In genomic region chr10:19853839-19854238, GRCh38 we compare ENCODE assay signal across 27 cellular contexts. TPM values are rescaled to one million over a fixed set of nuclear protein-coding genes. Genes with fewer than 3 reads are reported as not detected.
"Had no signal": no experiment of that assay in that cellular context is flagged by ENCODE, and none has a peak within 500 bp of the region (broad histone marks: within the 10 kb centered on the region; RNA-seq: fewer than 3 reads in every experiment).

No MANE protein-coding gene starts in this region.

- H3K9me3 Mint-ChIP-seq: activated naive CD8-positive, alpha-beta T cell treated with anti-CD3 and anti-CD28 coated beads for 36 hours; T-helper 1 cell treated with Interleukin-12 subunit alpha and Interleukin-12 subunit beta and Interleukin-4 antibody, amounts not matched to agents 30 μg/mL and 1 μg/mL, for 36 hours had no signal

- H3K36me3 ChIP-seq: adrenal gland, stomach, suprapubic skin, tibial artery had no signal

- H3K4me3 ChIP-seq: adrenal gland, stomach, suprapubic skin, tibial artery had no signal

- FAIRE-seq: TTC549 had no signal

- DNase-seq: activated CD4-positive, alpha-beta T cell treated with anti-CD3 and anti-CD28 coated beads for 48 hours; activated CD4-positive, alpha-beta T cell treated with anti-CD3 and anti-CD28 coated beads, Interleukin-2, amount 50 U/mL, for 48 hours; activated CD8-positive, alpha-beta memory T cell treated with anti-CD3 and anti-CD28 coated beads for 24 hours; activated effector memory CD4-positive, alpha-beta T cell treated with anti-CD3 and anti-CD28 coated beads, Interleukin-2, amount 50 U/mL, for 16 hours; activated naive CD4-positive, alpha-beta T cell treated with anti-CD3 and anti-CD28 coated beads for 36 hours; activated naive CD8-positive, alpha-beta T cell treated with anti-CD3 and anti-CD28 coated beads for 36 hours; adrenal gland; central memory CD4-positive, alpha-beta T cell; foreskin keratinocyte; islet precursor cell; left colon; right cardiac atrium; stimulated activated CD4-positive, alpha-beta T cell treated with anti-CD3 and anti-CD28 coated beads, Interleukin-15, amount 100 ng/mL, for 24 hours; stimulated activated CD4-positive, alpha-beta T cell treated with anti-CD3 and anti-CD28 coated beads, Interleukin-2, amount 100 ng/mL, for 24 hours; stimulated activated naive B cell treated with anti-CD40 and anti-IgM and Interleukin-4, amounts not matched to agents 10 μg/mL and 1 μg/mL and 100 μg/mL, for 72 hours; stomach; SW 1271; T-helper 9 cell; tibial artery had no signal

- H3K4me1 ChIP-seq: foreskin keratinocyte, stomach had no signal

- H3K4me3 Mint-ChIP-seq: activated naive CD4-positive, alpha-beta T cell treated with anti-CD3 and anti-CD28 coated beads for 36 hours; activated naive CD8-positive, alpha-beta T cell treated with anti-CD3 and anti-CD28 coated beads for 36 hours; activated T-helper 1 cell treated with anti-CD3 and anti-CD28 coated beads, Interleukin-12 subunit alpha, Interleukin-12 subunit beta, Interleukin-2, Interleukin-4 antibody, amounts not matched to agents 30 ng/mL and 10 ng/mL and 1 ng/mL, durations not matched to agents 14 hours and 24 hours and 36 hours; natural killer cell treated with Interleukin-12 subunit alpha and Interleukin-12 subunit beta and Interleukin-15 and Interleukin-18, amount 100 ng/mL, for 72 hours; stimulated activated naive B cell treated with anti-CD40 and anti-IgM and Interleukin-4, amounts not matched to agents 10 μg/mL and 1 μg/mL and 100 μg/mL, for 72 hours; T-helper 1 cell treated with Interleukin-12 subunit alpha and Interleukin-12 subunit beta and Interleukin-4 antibody, amounts not matched to agents 30 μg/mL and 1 μg/mL, for 36 hours had no signal

- H3K27me3 Mint-ChIP-seq: activated naive CD8-positive, alpha-beta T cell treated with anti-CD3 and anti-CD28 coated beads for 36 hours; natural killer cell treated with Interleukin-12 subunit alpha and Interleukin-12 subunit beta and Interleukin-15 and Interleukin-18, amount 100 ng/mL, for 72 hours; stimulated activated naive B cell treated with anti-CD40 and anti-IgM and Interleukin-4, amounts not matched to agents 10 μg/mL and 1 μg/mL and 100 μg/mL, for 72 hours had no signal

- H3K4me1 Mint-ChIP-seq: activated naive CD8-positive, alpha-beta T cell treated with anti-CD3 and anti-CD28 coated beads for 36 hours; stimulated activated naive B cell treated with anti-CD40 and anti-IgM and Interleukin-4, amounts not matched to agents 10 μg/mL and 1 μg/mL and 100 μg/mL, for 72 hours had no signal

- H3K36me3 Mint-ChIP-seq: activated naive CD8-positive, alpha-beta T cell treated with anti-CD3 and anti-CD28 coated beads for 36 hours; stimulated activated naive B cell treated with anti-CD40 and anti-IgM and Interleukin-4, amounts not matched to agents 10 μg/mL and 1 μg/mL and 100 μg/mL, for 72 hours had no signal

- H3K9me3 ChIP-seq: adrenal gland, stomach, suprapubic skin, tibial artery had no signal

- H3K27me3 ChIP-seq: adrenal gland, foreskin keratinocyte, stomach, suprapubic skin, tibial artery had no signal

- ATAC-seq: activated CD4-positive, CD25-positive, alpha-beta regulatory T cell treated with anti-CD3 and anti-CD28 coated beads, Interleukin-2, amount 50 U/mL, for 24 hours; esophagus mucosa; foreskin keratinocyte; left colon; natural killer cell treated with Interleukin-12 subunit alpha and Interleukin-12 subunit beta and Interleukin-15 and Interleukin-18, amount 100 ng/mL, for 72 hours; right cardiac atrium; stimulated activated naive B cell treated with anti-CD40 and anti-IgM and Interleukin-4, amounts not matched to agents 10 μg/mL and 1 μg/mL and 100 μg/mL, for 72 hours had no signal

- H3K27ac Mint-ChIP-seq: activated naive CD4-positive, alpha-beta T cell treated with anti-CD3 and anti-CD28 coated beads for 36 hours; activated naive CD8-positive, alpha-beta T cell treated with anti-CD3 and anti-CD28 coated beads for 36 hours; activated T-helper 1 cell treated with anti-CD3 and anti-CD28 coated beads, Interleukin-12 subunit alpha, Interleukin-12 subunit beta, Interleukin-2, Interleukin-4 antibody, amounts not matched to agents 30 ng/mL and 10 ng/mL and 1 ng/mL, durations not matched to agents 14 hours and 24 hours and 36 hours; natural killer cell treated with Interleukin-12 subunit alpha and Interleukin-12 subunit beta and Interleukin-15 and Interleukin-18, amount 100 ng/mL, for 72 hours; stimulated activated naive B cell treated with anti-CD40 and anti-IgM and Interleukin-4, amounts not matched to agents 10 μg/mL and 1 μg/mL and 100 μg/mL, for 72 hours; T-helper 1 cell treated with Interleukin-12 subunit alpha and Interleukin-12 subunit beta and Interleukin-4 antibody, amounts not matched to agents 30 μg/mL and 1 μg/mL, for 36 hours had no signal

- H3K27ac ChIP-seq: adrenal gland, foreskin keratinocyte, stomach, suprapubic skin, VCaP had no signal

RNA-seq across cellular contexts. Expression of gene PLXDC2, which starts 37.6 kb away (rescaled TPM):
- total RNA-seq: activated naive CD4-positive, alpha-beta T cell treated with anti-CD3 and anti-CD28 coated beads for 36 hours; activated T-helper 1 cell treated with anti-CD3 and anti-CD28 coated beads, Interleukin-12 subunit alpha, Interleukin-12 subunit beta, Interleukin-2, Interleukin-4 antibody, amounts not matched to agents 30 ng/mL and 10 ng/mL and 1 ng/mL, durations not matched to agents 14 hours and 24 hours and 36 hours had no signal
